ENCODE assay signal across 8 cellular contexts in the genomic region with DNA sequence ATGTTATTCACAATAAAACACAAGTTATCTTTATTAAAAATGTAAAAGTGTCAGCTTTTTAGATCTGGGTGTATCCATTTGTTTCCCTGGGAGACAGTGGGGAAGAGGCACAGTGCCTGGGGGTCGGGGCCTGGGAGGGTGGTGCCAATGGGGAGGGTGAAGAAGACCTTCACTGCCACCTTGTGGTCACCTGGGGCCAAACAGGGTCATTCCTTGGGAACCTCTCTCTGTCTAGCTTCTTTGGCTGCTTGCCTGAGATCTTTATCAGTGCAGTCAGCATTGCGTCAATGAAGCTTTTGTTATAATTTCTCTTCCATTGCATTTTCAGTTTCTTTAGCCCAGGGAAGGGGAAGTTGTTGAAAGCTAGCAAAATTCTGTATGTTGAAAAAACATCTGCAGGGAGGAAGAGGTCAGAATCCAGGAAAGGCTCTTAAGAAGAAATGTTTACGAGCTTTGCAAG.
DNase-seq lines count a peak whose midpoint lies in the region; ATAC-seq lines count a peak whose summit lies in the region.

No MANE protein-coding gene starts in this region.

- intact Hi-C loops in posterior cingulate gyrus (cut with DNase I): loop anchor here (2.0 to 5.0 kb wide), 2 partner anchors 65 to 142 kb away; no protein-coding TSS in a partner anchor

- peak; percentile 46 for DNase-seq in DMS 273 treated with DMSO at 0.1 percent for 48 hours (lab: John Stamatoyannopoulos, UW)
- DNase-seq in HK-2 (ENCODE audit: unreplicated experiment): peak; percentile 48
- DNase-seq in NCI-H82 treated with DMSO at 0.1 percent for 48 hours (lab: John Stamatoyannopoulos, UW; ENCODE audit: unreplicated experiment): peak; percentile 76
- peak; percentile 31 for DNase-seq in activated T-cell treated with anti-CD3 and anti-CD28 coated beads for 48 hours (ENCODE audit: low read depth)
- DNase-seq in globus pallidus (ENCODE audit: low spot score): peak; percentile 80
- peak in 7 of 10 donors; percentile 31 to 90 (median 59) for DNase-seq in posterior cingulate gyrus
- no peak for DNase-seq in dedifferentiated amniotic fluid mesenchymal stem cell (ENCODE audit: extremely low spot score)

- ATAC-seq in GM19467 (IDR thresholded peaks at IDR 0.05; ENCODE audit: unreplicated experiment): peak; percentile 75
